In genomic region chr22:25845985-25846745, GRCh38 we compare ENCODE assay signal across 1 cellular context.
TF ChIP-seq lines count a peak whose summit lies in the region.

No MANE protein-coding gene starts in this region.

TF ChIP-seq in GM12878, 131 proteins besides CTCF, POLR2A, EP300 and RAD21 (continued from another document):
- TF ChIP-seq ZNF687 (IDR thresholded peaks at IDR 0.05) (peak; percentile 67), NFIC (IDR thresholded peaks at IDR 0.05; ENCODE audit: low read depth, low read length) (no peak), RELA (IDR thresholded peaks at IDR 0.05; ENCODE audit: borderline replicate concordance, partially characterized antibody) (peak; percentile 29), BCL3 (IDR thresholded peaks at IDR 0.05; ENCODE audit: borderline replicate concordance, insufficient read depth, low read depth, low read length, poor library complexity, severe bottlenecking) (no peak), NBN (IDR thresholded peaks at IDR 0.05) (no peak), IKZF1 (conservative IDR thresholded peaks at IDR 0.05) (peak; percentile 36), TCF12 (IDR thresholded peaks at IDR 0.05; ENCODE audit: low read depth, low read length) (0 out of 2 replicates have a peak, but pooled peaks have one; percentile 3), SMAD1 (IDR thresholded peaks at IDR 0.05; ENCODE audit: low read depth, partially characterized antibody) (no peak)
TF ChIP-seq in GM12878: peak in this region for 10.
